27 cellular contexts compared by ENCODE assay signal in the genomic region with DNA sequence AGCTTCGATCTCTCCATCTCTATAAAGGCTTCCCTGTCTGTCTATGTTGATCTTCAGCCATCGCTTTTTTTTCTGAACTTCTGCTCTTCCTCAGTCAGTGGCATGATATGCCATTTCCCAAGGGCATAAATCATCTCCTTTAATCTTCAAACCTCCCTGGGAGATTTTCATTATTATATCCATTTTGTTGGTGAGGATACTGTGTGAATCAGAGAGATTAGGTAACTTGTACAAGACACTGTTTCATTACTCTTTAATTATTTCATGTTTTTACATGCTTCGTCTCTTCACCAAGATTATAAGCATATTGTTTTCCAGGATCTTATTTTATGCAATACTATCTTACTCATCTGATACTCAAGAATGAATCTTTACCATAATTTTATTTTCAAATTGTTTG.
"Had no signal": no experiment of that assay in that cellular context is flagged by ENCODE, and none has a peak within 500 bp of the region (broad histone marks: within the 10 kb centered on the region; RNA-seq: fewer than 3 reads in every experiment).

No MANE protein-coding gene starts in this region.

- DNase-seq: kidney; left colon; left lung; lower lobe of right lung; mesendoderm; naive B cell; natural killer cell; nephron progenitor cell; occipital lobe; right lobe of liver; stimulated activated CD4-positive, alpha-beta T cell treated with anti-CD3 and anti-CD28 coated beads, Interleukin-1b, Interleukin-23, amount 100 ng/mL, for 48 hours; stimulated activated CD4-positive, alpha-beta T cell treated with anti-CD3 and anti-CD28 coated beads, Interleukin-2, amount 100 ng/mL, for 48 hours; stimulated activated CD4-positive, alpha-beta T cell treated with anti-CD3 and anti-CD28 coated beads, Interleukin-4, amount 100 ng/mL, for 4 hours; stimulated activated CD8-positive, alpha-beta memory T cell treated with anti-CD3 and anti-CD28 coated beads, Interleukin-4, amount 100 ng/mL, for 48 hours; stimulated activated naive CD4-positive, alpha-beta T cell treated with Interleukin-2 at 50 U/mL for 16 hours; stimulated activated naive CD8-positive, alpha-beta T cell treated with anti-CD3 and anti-CD28 coated beads, Interleukin-15, amount 100 ng/mL, for 72 hours; substantia nigra; testis; thyroid gland; transverse colon; upper lobe of left lung had no signal

- H3K27ac ChIP-seq: left lung, lower lobe of right lung, neural progenitor cell, neutrophil, right atrium auricular region, right lobe of liver, testis, thyroid gland, transverse colon, upper lobe of left lung, vagina had no signal

- H3K4me3 ChIP-seq: left lung, lower lobe of right lung, neural progenitor cell, right atrium auricular region, right lobe of liver, smooth muscle cell, testis, thyroid gland, transverse colon, upper lobe of left lung, vagina had no signal

- H3K4me1 ChIP-seq: left lung, lower lobe of right lung, right atrium auricular region, right lobe of liver, testis, thyroid gland, transverse colon, upper lobe of left lung, vagina had no signal

- H3K27me3 ChIP-seq: neural progenitor cell, right atrium auricular region, right lobe of liver, testis, thyroid gland, transverse colon, upper lobe of left lung, vagina had no signal

- ATAC-seq: left colon; left lung; lower lobe of right lung; natural killer cell; right lobe of liver; stimulated activated memory B cell treated with anti-CD40 and anti-IgM and Interleukin-4, amounts not matched to agents 10 μg/mL and 1 μg/mL and 100 μg/mL, for 72 hours; stimulated activated naive CD8-positive, alpha-beta T cell treated with anti-CD3 and anti-CD28 coated beads, Interleukin-15, amount 100 ng/mL, for 72 hours had no signal
